Comparison of ENCODE assay signal across 15 cellular contexts in the genomic region with DNA sequence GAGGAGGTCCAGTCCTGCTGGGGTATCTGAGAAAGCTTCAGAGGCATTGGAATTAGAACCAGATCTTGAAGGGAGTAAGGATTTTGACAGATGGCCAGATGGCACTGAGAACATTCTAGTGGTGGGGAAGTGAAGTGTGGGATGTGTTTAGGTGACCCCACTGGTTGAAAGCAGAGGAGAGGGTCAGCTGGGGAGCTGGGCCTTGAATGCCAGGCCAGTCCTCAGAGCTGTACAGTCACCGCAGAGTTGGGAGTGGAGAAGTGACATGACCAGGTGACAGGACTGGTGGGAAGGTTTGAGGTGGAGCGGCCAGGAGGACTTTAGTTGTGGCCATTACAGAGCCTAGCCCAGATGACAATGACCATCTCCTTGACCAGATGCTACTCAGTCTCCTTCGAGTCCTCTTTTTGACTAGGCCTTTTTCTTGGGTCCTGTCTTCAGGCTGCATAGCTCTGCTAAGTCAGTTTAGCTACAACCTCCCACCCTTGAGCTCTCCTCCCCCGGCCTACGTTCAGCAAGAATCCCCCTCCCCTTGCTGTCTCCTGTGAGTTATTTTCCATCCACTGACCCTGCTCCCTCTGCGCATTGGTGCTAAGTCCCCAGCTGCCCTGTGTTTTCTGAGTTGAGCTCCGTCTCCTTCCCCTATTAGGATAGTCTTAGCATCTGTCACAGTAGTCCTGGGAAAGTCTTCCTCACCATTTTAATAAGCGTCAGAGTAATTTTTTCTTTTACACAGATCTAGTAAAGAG.
"Had no signal": no experiment of that assay in that cellular context is flagged by ENCODE, and none has a peak within 500 bp of the region (broad histone marks: within the 10 kb centered on the region; RNA-seq: fewer than 3 reads in every experiment).

No MANE protein-coding gene starts in this region.

- H3K4me1 Mint-ChIP-seq: activated CD8-positive, alpha-beta memory T cell treated with anti-CD3 and anti-CD28 coated beads, Interleukin-2, amount 10 ng/mL, durations not matched to agents 7 days and 5 days had no signal

- H3K4me3 ChIP-seq: left lung, testis had no signal

- H3K27me3 Mint-ChIP-seq: activated CD8-positive, alpha-beta memory T cell treated with anti-CD3 and anti-CD28 coated beads, Interleukin-2, amount 10 ng/mL, durations not matched to agents 7 days and 5 days; dendritic cell treated with granulocyte-macrophage colony-stimulating factor and Interleukin-4, amounts not matched to agents 40 ng/mL and 50 ng/mL, for 4 days; stimulated activated naive CD8-positive, alpha-beta T cell treated with anti-CD3 and anti-CD28 coated beads, Interleukin-15, Interleukin-2, amounts not matched to agents 100 ng/mL and 50 ng/mL, for 24 hours had no signal

- H3K9me3 ChIP-seq: testis had no signal

- H3K27ac Mint-ChIP-seq: activated CD8-positive, alpha-beta memory T cell treated with anti-CD3 and anti-CD28 coated beads, Interleukin-2, amount 10 ng/mL, durations not matched to agents 7 days and 5 days; stimulated activated naive CD8-positive, alpha-beta T cell treated with anti-CD3 and anti-CD28 coated beads, Interleukin-15, Interleukin-2, amounts not matched to agents 100 ng/mL and 50 ng/mL, for 24 hours had no signal

- H3K36me3 ChIP-seq: left lung had no signal

- ATAC-seq: activated CD8-positive, alpha-beta memory T cell treated with anti-CD3 and anti-CD28 coated beads, Interleukin-2, amount 10 ng/mL, durations not matched to agents 7 days and 5 days; esophagus mucosa; left lung; SK-N-SH treated with all-trans-retinoic acid at 6 μM for 48 hours had no signal

- H3K27me3 ChIP-seq: left lung, testis had no signal

- DNase-seq: activated CD4-positive, alpha-beta T cell treated with anti-CD3 and anti-CD28 coated beads, Interleukin-2, amount 50 U/mL, for 48 hours; activated CD4-positive, CD25-positive, alpha-beta regulatory T cell treated with anti-CD3 and anti-CD28 coated beads, Interleukin-2, amount 50 U/mL, for 72 hours; activated CD8-positive, alpha-beta memory T cell treated with anti-CD3 and anti-CD28 coated beads, Interleukin-2, amount 10 ng/mL, durations not matched to agents 7 days and 5 days; activated T-cell treated with anti-CD3 and anti-CD28 coated beads, Interleukin-2, amount 50 U/mL, for 48 hours; left lung; mesendoderm; posterior cingulate gyrus; stimulated activated CD4-positive, alpha-beta T cell treated with anti-CD3 and anti-CD28 coated beads, Interleukin-15, amount 100 ng/mL, for 24 hours; stimulated activated CD4-positive, alpha-beta T cell treated with anti-CD3 and anti-CD28 coated beads, Interleukin-4, amount 100 ng/mL, for 24 hours; T-helper 2 cell; testis had no signal

- H3K27ac ChIP-seq: left lung, testis had no signal

- H3K4me3 Mint-ChIP-seq: activated CD8-positive, alpha-beta memory T cell treated with anti-CD3 and anti-CD28 coated beads, Interleukin-2, amount 10 ng/mL, durations not matched to agents 7 days and 5 days; dendritic cell treated with granulocyte-macrophage colony-stimulating factor and Interleukin-4, amounts not matched to agents 40 ng/mL and 50 ng/mL, for 4 days; stimulated activated naive CD8-positive, alpha-beta T cell treated with anti-CD3 and anti-CD28 coated beads, Interleukin-15, Interleukin-2, amounts not matched to agents 100 ng/mL and 50 ng/mL, for 24 hours had no signal
